Comparison of ENCODE assay signal across 25 cellular contexts in genomic region chr22:46682011-46682731, GRCh38. TPM values are rescaled to one million over a fixed set of nuclear protein-coding genes. Genes with fewer than 3 reads are reported as not detected.
DNase-seq lines count a peak whose midpoint lies in the region; ATAC-seq, FAIRE-seq and TF ChIP-seq lines count a peak whose summit lies in the region.
"Had no signal": no experiment of that assay in that cellular context is flagged by ENCODE, and none has a peak within 500 bp of the region (broad histone marks: within the 10 kb centered on the region; RNA-seq: fewer than 3 reads in every experiment).

No MANE protein-coding gene starts in this region.

- H2AFZ ChIP-seq in OCI-LY1 (ENCODE audit: low read length) = no peak overlapping the region
- no peak overlapping the region for H2AFZ ChIP-seq in HepG2 (ENCODE audit: low read length)
- H2AFZ ChIP-seq: hepatocyte had no signal

- H3K36me3 Mint-ChIP-seq in stimulated activated naive B cell treated with anti-CD40 and anti-IgM and Interleukin-4, amounts not matched to agents 10 μg/mL and 1 μg/mL and 100 μg/mL, for 72 hours = peaks cover 30 to 40% of the 10 kb centered on the region in 2 donors

- POLR2A ChIA-PET in HepG2 (lab: Yijun Ruan, JAX) = interaction anchor here (1.2 to 1.5 kb wide), 3 partner anchors 30 to 119 kb away, joined by 3 to 4 read pairs (median 4); no protein-coding TSS in a partner anchor

- TF ChIP-seq POLR2A in HepG2 (IDR thresholded peaks at IDR 0.05; ENCODE audit: insufficient read depth in 1 of 2, low read depth in 2 of 2, low read length in 2 of 2) = no peak

- in situ Hi-C loops in HepG2 (cut with HindIII; ENCODE audit: extremely low pct_ligation_motif_present, low pct_unique_long_range_greater_than_20kb) = no loop called here

- BruUV-seq in HepG2 (replicated peaks; lab: Mats Ljungman, UMichigan) = no TSS peak

- DNase-seq in left ventricle myocardium inferior = no peak
- no peak for DNase-seq in left cardiac atrium
- no peak for DNase-seq in HepG2 (ENCODE audit: low spot score)
- DNase-seq in stimulated activated naive B cell treated with anti-CD40 and anti-IgM and Interleukin-4, amounts not matched to agents 10 μg/mL and 1 μg/mL and 100 μg/mL, for 72 hours = no peak
- no peak for DNase-seq in stimulated activated CD4-positive, alpha-beta T cell treated with anti-CD3 and anti-CD28 coated beads, Interleukin-4, amount 100 ng/mL, for 24 hours
- no peak for DNase-seq in posterior vena cava (ENCODE audit: low spot score)
- DNase-seq in NCI-H1092 treated with DMSO at 0.1 percent for 48 hours (lab: John Stamatoyannopoulos, UW) = no peak
- DNase-seq: activated CD4-positive, alpha-beta T cell treated with anti-CD3 and anti-CD28 coated beads, Interleukin-2, amount 50 U/mL, for 4 hours; activated CD8-positive, alpha-beta memory T cell treated with anti-CD3 and anti-CD28 coated beads, Interleukin-2, amount 50 U/mL, for 4 hours; Calu3; dorsolateral prefrontal cortex; mesendoderm; MM.1S; NCI-H1417; NCI-H2029 treated with DMSO at 0.1 percent for 48 hours; NCI-H526; Peyer's patch; SIG-M5; upper lobe of right lung had no signal

- FAIRE-seq in HepG2 (lab: Jason Lieb, UNC) = no peak
- FAIRE-seq: GM12892 had no signal

- CTCF ChIA-PET in HepG2 (lab: Yijun Ruan, JAX; ENCODE audit: low intra/inter-chr PET ratio, low total read pairs) = no interaction called here

- H3K27me3 ChIP-seq in left ventricle myocardium inferior (ENCODE audit: low read depth) (no peaks in the 10 kb centered on the region), OCI-LY1 (ENCODE audit: insufficient read depth, low read length) (no peaks in the 10 kb centered on the region), HepG2 (ENCODE audit: control insufficient read depth in 1 of 2, insufficient read depth in 2 of 2, low read length in 2 of 2) (no peaks in the 10 kb centered on the region)
- H3K27me3 ChIP-seq: dorsolateral prefrontal cortex, gastroesophageal sphincter, hepatocyte, Peyer's patch, right atrium auricular region, upper lobe of right lung had no signal

- H4K20me1 ChIP-seq in OCI-LY1 (ENCODE audit: insufficient read depth, low read length) (no peaks in the 10 kb centered on the region), HepG2 (ENCODE audit: insufficient read depth, low read length) (0 out of 2 replicates have a peak, but pooled peaks cover 3% of the 10 kb centered on the region)

- 88% methylated on average over 18 of the region's 19 CpGs for WGBS in HepG2 (ENCODE audit: low lambda C conversion rate)

- H3K4me3 ChIP-seq in left ventricle myocardium inferior (no peak overlapping the region), OCI-LY1 (ENCODE audit: low read depth, low read length, poor library complexity, severe bottlenecking) (no peak overlapping the region), HepG2 (replicated peaks in 1 of 3; ENCODE audit: insufficient read depth in 1 of 3, low read depth in 2 of 3, low read length in 3 of 3) (no peak overlapping the region)
- H3K4me3 ChIP-seq: dorsolateral prefrontal cortex, gastroesophageal sphincter, hepatocyte, Peyer's patch, right atrium auricular region, upper lobe of right lung had no signal

- peak overlapping the region; percentile 59 for H3K27ac Mint-ChIP-seq in stimulated activated naive B cell treated with anti-CD40 and anti-IgM and Interleukin-4, amounts not matched to agents 10 μg/mL and 1 μg/mL and 100 μg/mL, for 72 hours
- H3K27ac Mint-ChIP-seq: WTC11 had no signal

- H3K27ac ChIP-seq in left ventricle myocardium inferior (replicated peaks) = peak overlapping the region; percentile 19
- peak overlapping the region; percentile 92 for H3K27ac ChIP-seq in OCI-LY1 (ENCODE audit: low read depth, low read length, poor library complexity, severe bottlenecking)
- no peak overlapping the region for H3K27ac ChIP-seq in HepG2 (ENCODE audit: extremely low read length, insufficient read depth, low read length)
- H3K27ac ChIP-seq: dorsolateral prefrontal cortex, gastroesophageal sphincter, hepatocyte, Peyer's patch, upper lobe of right lung had no signal

- TF ChIP-seq RAD21 in HepG2 (CRISPR knock-in tag; IDR thresholded peaks at IDR 0.05) = no peak

- H3K4me1 Mint-ChIP-seq in stimulated activated naive B cell treated with anti-CD40 and anti-IgM and Interleukin-4, amounts not matched to agents 10 μg/mL and 1 μg/mL and 100 μg/mL, for 72 hours = peaks cover 29 to 59% of the 10 kb centered on the region in 2 donors

- peaks cover 75% of the 10 kb centered on the region for H3K4me1 ChIP-seq in left ventricle myocardium inferior
- H3K4me1 ChIP-seq in OCI-LY1 (ENCODE audit: insufficient read depth, low read length, severe bottlenecking) = peaks cover 47% of the 10 kb centered on the region
- no peaks in the 10 kb centered on the region for H3K4me1 ChIP-seq in HepG2 (ENCODE audit: insufficient read depth, low read length)

- H3K4me2 ChIP-seq in OCI-LY1 (ENCODE audit: low read length) (no peak overlapping the region), HepG2 (ENCODE audit: low read depth, low read length) (no peak overlapping the region)
- H3K4me2 ChIP-seq: hepatocyte had no signal

- H3F3A ChIP-seq in OCI-LY1 (ENCODE audit: insufficient read depth, low read length) = no peaks in the 10 kb centered on the region

- H3K9me3 Mint-ChIP-seq in stimulated activated naive B cell treated with anti-CD40 and anti-IgM and Interleukin-4, amounts not matched to agents 10 μg/mL and 1 μg/mL and 100 μg/mL, for 72 hours = no peaks in the 10 kb centered on the region
- H3K9me3 Mint-ChIP-seq: WTC11 had no signal

- peaks cover 25% of the 10 kb centered on the region for H3K36me3 ChIP-seq in left ventricle myocardium inferior
- peaks cover 19% of the 10 kb centered on the region for H3K36me3 ChIP-seq in OCI-LY1 (ENCODE audit: insufficient read depth, low read length)
- H3K36me3 ChIP-seq in HepG2 (replicated peaks in 1 of 2; ENCODE audit: control insufficient read depth in 1 of 2, insufficient read depth in 2 of 2, low read length in 2 of 2) = peaks cover 2 to 13% of the 10 kb centered on the region in 2 experiments; a peak in 2 of 5 replicates

- H3K4me3 Mint-ChIP-seq in stimulated activated naive B cell treated with anti-CD40 and anti-IgM and Interleukin-4, amounts not matched to agents 10 μg/mL and 1 μg/mL and 100 μg/mL, for 72 hours = no peak overlapping the region
- H3K4me3 Mint-ChIP-seq: WTC11 had no signal

- no peaks in the 10 kb centered on the region for H3K9me2 ChIP-seq in OCI-LY1 (ENCODE audit: low read depth, low read length)

- no peak overlapping the region for H3K9ac ChIP-seq in OCI-LY1 (ENCODE audit: low read length)
- no peak overlapping the region for H3K9ac ChIP-seq in HepG2 (ENCODE audit: insufficient read depth, low read depth, low read length)

- no peaks in the 10 kb centered on the region for H3K9me3 ChIP-seq in left ventricle myocardium inferior (replicated peaks)
- H3K9me3 ChIP-seq in OCI-LY1 (ENCODE audit: low read length) = no peaks in the 10 kb centered on the region
- no peaks in the 10 kb centered on the region for H3K9me3 ChIP-seq in HepG2 (ENCODE audit: low read length)
- H3K9me3 ChIP-seq: gastroesophageal sphincter, Peyer's patch, right atrium auricular region, upper lobe of right lung had no signal

- no peak for ATAC-seq in left cardiac atrium
- no peak; the same call in 2 of the 3 replicates for ATAC-seq in HepG2
- no peak for ATAC-seq in stimulated activated naive B cell treated with anti-CD40 and anti-IgM and Interleukin-4, amounts not matched to agents 10 μg/mL and 1 μg/mL and 100 μg/mL, for 72 hours (replicated peaks)
- ATAC-seq: gastroesophageal sphincter, upper lobe of right lung, WTC11 had no signal

- H3K27me3 Mint-ChIP-seq in stimulated activated naive B cell treated with anti-CD40 and anti-IgM and Interleukin-4, amounts not matched to agents 10 μg/mL and 1 μg/mL and 100 μg/mL, for 72 hours = no peaks in the 10 kb centered on the region

- intact Hi-C loops in left ventricle myocardium inferior (cut with micrococcal nuclease) (no loop called here), left cardiac atrium (cut with DNase I) (no loop called here), HepG2 (cut with micrococcal nuclease; ENCODE audit: unreplicated experiment) (no loop called here), posterior vena cava (cut with DNase I) (no loop called here)

- TF ChIP-seq CTCF in left ventricle myocardium inferior (IDR thresholded peaks at IDR 0.05; ENCODE audit: borderline replicate concordance) (no peak), OCI-LY1 (IDR thresholded peaks at IDR 0.05; ENCODE audit: low read length) (no peak), HepG2 (CRISPR knock-in tag; IDR thresholded peaks at IDR 0.05) (no peak)

- no peaks in the 10 kb centered on the region for H3K79me2 ChIP-seq in OCI-LY1 (ENCODE audit: insufficient read depth, low read length)
- H3K79me2 ChIP-seq in HepG2 (ENCODE audit: insufficient read depth, low read length) = no peaks in the 10 kb centered on the region
- H3K79me2 ChIP-seq: hepatocyte had no signal

- TF ChIP-seq EP300 in HepG2 (IDR thresholded peaks at IDR 0.05; ENCODE audit: low read depth in 2 of 2, low read length in 2 of 2) (no peak), HepG2 (CRISPR knock-in tag; IDR thresholded peaks at IDR 0.05; ENCODE audit: borderline replicate concordance) (no peak)

RNA-seq across cellular contexts. Expression of gene CERK, which starts 55.9 kb away (rescaled TPM):
- total RNA-seq in left ventricle myocardium inferior (76.9 TPM), left cardiac atrium (10 to 100 TPM; 47.5 to 70.0 TPM), HepG2 (2016; rRNA removed; fragmentation: Illumina TruSeq; extraction: Trizol) (40.3 and 41.8 TPM in 2 replicates), posterior vena cava (10 to 100 TPM; 25.4 to 36.4 TPM)
- total RNA-seq in HepG2 (2016; cell fraction: cytosol; rRNA removed; fragmentation: Illumina TruSeq; extraction: Trizol; ENCODE audit: low read depth) = 33.8 and 34.8 TPM in 2 replicates
- total RNA-seq in HepG2 (2016; cell fraction: insoluble cytoplasmic fraction; rRNA removed; fragmentation: Illumina TruSeq; extraction: Trizol) = 36.2 and 38.6 TPM in 2 replicates
- total RNA-seq in HepG2 (2016; cell fraction: membrane; rRNA removed; fragmentation: Illumina TruSeq; extraction: Trizol) = 63.0 and 65.4 TPM in 2 replicates
- 26.0 and 34.7 TPM in 2 replicates for total RNA-seq in HepG2 (2016; cell fraction: nucleus; rRNA removed; fragmentation: Illumina TruSeq; extraction: Trizol)
- polyA plus RNA-seq in HepG2 (2011; rRNA removed) = 41.9 and 49.5 TPM in 2 replicates
- polyA plus RNA-seq in HepG2 (2011; cell fraction: cytosol; rRNA removed) = 38.6 and 42.2 TPM in 2 replicates
- 42.7 and 45.1 TPM in 2 replicates for polyA plus RNA-seq in HepG2 (2011; cell fraction: nucleus; rRNA removed)
- polyA plus RNA-seq in HepG2 (2012) = 38.6 and 44.4 TPM in 2 replicates
- 31.4 and 34.6 TPM in 2 replicates for polyA plus RNA-seq in HepG2 (2016; cell fraction: cytosol; fragmentation: Illumina TruSeq; extraction: Trizol; ENCODE audit: low read depth)
- polyA plus RNA-seq in HepG2 (2016; cell fraction: insoluble cytoplasmic fraction; fragmentation: Illumina TruSeq; extraction: Trizol; ENCODE audit: low read depth) = 32.4 and 37.2 TPM in 2 replicates
- 47.9 and 48.5 TPM in 2 replicates for polyA plus RNA-seq in HepG2 (2016; cell fraction: membrane; fragmentation: Illumina TruSeq; extraction: Trizol; ENCODE audit: low read depth)
- polyA plus RNA-seq in HepG2 (2016; cell fraction: nucleus; fragmentation: Illumina TruSeq; extraction: Trizol; ENCODE audit: insufficient read depth, low read depth) = 42.2 and 46.3 TPM in 2 replicates
- 29.1 and 59.9 TPM in 2 replicates for polyA minus RNA-seq in HepG2 (2011; rRNA and poly(A)+ RNA removed; ENCODE audit: low replicate concordance)
- polyA minus RNA-seq in HepG2 (2011; cell fraction: cytosol; rRNA and poly(A)+ RNA removed) = 26.6 and 33.8 TPM in 2 replicates
- 39.4 and 41.5 TPM in 2 replicates for polyA minus RNA-seq in HepG2 (2011; cell fraction: nucleus; rRNA and poly(A)+ RNA removed)
